23 cellular contexts compared by ENCODE assay signal in genomic region chr2:241629762-241630435, GRCh38. TPM values are rescaled to one million over a fixed set of nuclear protein-coding genes. Genes with fewer than 3 reads are reported as not detected.
DNase-seq lines count a peak whose midpoint lies in the region; ATAC-seq, FAIRE-seq and TF ChIP-seq lines count a peak whose summit lies in the region.
"Had no signal": no experiment of that assay in that cellular context is flagged by ENCODE, and none has a peak within 500 bp of the region (broad histone marks: within the 10 kb centered on the region; RNA-seq: fewer than 3 reads in every experiment).

No MANE protein-coding gene starts in this region.

- H3K9me2 ChIP-seq in hepatocyte (replicated peaks; ENCODE audit: insufficient read depth), result no peaks in the 10 kb centered on the region

- TF ChIP-seq CTCF in IMR-90 (conservative IDR thresholded peaks at IDR 0.05; ENCODE audit: low read depth, low read length), result no peak
- TF ChIP-seq CTCF in GM12878 (IDR thresholded peaks at IDR 0.05 in 2 of 3, conservative IDR thresholded peaks at IDR 0.05 in 1 of 3; ENCODE audit: control insufficient read depth in 2 of 3, extremely low read depth in 1 of 3, insufficient read depth in 1 of 3, low read depth in 3 of 3, low read length in 3 of 3), result no peak
- no peak for TF ChIP-seq CTCF in hepatocyte (IDR thresholded peaks at IDR 0.05; ENCODE audit: poor library complexity)
- no peak for TF ChIP-seq CTCF in pancreas (IDR thresholded peaks at IDR 0.05)

- TF ChIP-seq POLR2A in IMR-90 (IDR thresholded peaks at IDR 0.05; ENCODE audit: low read depth, low read length) (no peak), GM12878 (IDR thresholded peaks at IDR 0.05; ENCODE audit: low read depth, low read length) (no peak)

- no peak overlapping the region for H4K8ac ChIP-seq in IMR-90 (ENCODE audit: low read depth in 2 of 2, low read length in 2 of 2)

- RAD21 ChIA-PET in GM12878 (lab: Charles Lee; ENCODE audit: unreplicated experiment), result no interaction called here

- H3K4me1 ChIP-seq in IMR-90 (ENCODE audit: control insufficient read depth, insufficient read depth, low read length), result peaks cover 6% of the 10 kb centered on the region
- peaks cover under 1% of the 10 kb centered on the region; the same call in 1 of the 2 replicates for H3K4me1 ChIP-seq in GM12878 (ENCODE audit: control insufficient read depth, insufficient read depth, low read length)
- no peaks in the 10 kb centered on the region for H3K4me1 ChIP-seq in hepatocyte (ENCODE audit: insufficient read depth)
- H3K4me1 ChIP-seq in pancreas, result peaks cover 0 to 5% (median 0%) of the 10 kb centered on the region in 3 donors

- H3K79me2 ChIP-seq in GM12878 (ENCODE audit: control insufficient read depth, insufficient read depth, low read length) (peaks cover 21% of the 10 kb centered on the region), hepatocyte (peaks cover 98% of the 10 kb centered on the region)

- 0 out of 2 replicates have a peak overlapping the region, but pooled peaks have one; percentile 13 for H3K14ac ChIP-seq in IMR-90 (replicated peaks; ENCODE audit: low read depth, low read length)

- no peak overlapping the region for H3K18ac ChIP-seq in IMR-90 (ENCODE audit: low read depth, low read length)

- peaks cover 29 to 82% of the 10 kb centered on the region in 2 experiments for H3K79me1 ChIP-seq in IMR-90 (ENCODE audit: low read depth in 1 of 2, low read length in 2 of 2)

- H2BK20ac ChIP-seq in IMR-90 (ENCODE audit: low read depth, low read length), result no peak overlapping the region

- in situ Hi-C loops in IMR-90 (cut with MboI; ENCODE audit: low sequenced_read_pairs), result no loop called here
- in situ Hi-C loops in GM12878 (cut with MboI), result no loop called here

- H2BK120ac ChIP-seq in IMR-90 (ENCODE audit: low read depth, low read length), result no peak overlapping the region

- TF ChIP-seq EP300 in GM12878 (IDR thresholded peaks at IDR 0.05; ENCODE audit: borderline replicate concordance in 1 of 2, control insufficient read depth in 1 of 2, low read depth in 2 of 2, low read length in 2 of 2), result no peak

- intact Hi-C loops in IMR-90 (cut with micrococcal nuclease) (no loop called here), GM12878 (cut with micrococcal nuclease; ENCODE audit: unreplicated experiment) (no loop called here), pancreas (cut with DNase I) (no loop called here)

- no TSS peak for BruUV-seq in IMR-90 (replicated peaks; lab: Mats Ljungman, UMichigan)
- BruUV-seq in GM12878 (replicated peaks; lab: Mats Ljungman, UMichigan), result no TSS peak

- H2AFZ ChIP-seq in IMR-90 (replicated peaks; ENCODE audit: low read length, poor library complexity) (no peak overlapping the region), GM12878 (ENCODE audit: control insufficient read depth, low read depth, low read length) (no peak overlapping the region), hepatocyte (no peak overlapping the region)

- no peaks in the 10 kb centered on the region for H3K9me3 ChIP-seq in IMR-90 (ENCODE audit: control insufficient read depth, insufficient read depth, low read length)
- no peaks in the 10 kb centered on the region for H3K9me3 ChIP-seq in GM12878 (replicated peaks; ENCODE audit: control insufficient read depth, insufficient read depth, low read length)
- H3K9me3 ChIP-seq in hepatocyte (ENCODE audit: low read depth), result no peaks in the 10 kb centered on the region
- H3K9me3 ChIP-seq in pancreas, result no peaks in the 10 kb centered on the region
- H3K9me3 ChIP-seq: ovary had no signal

- no peak overlapping the region for H3K4me3 ChIP-seq in IMR-90 (ENCODE audit: insufficient read depth, low read depth, low read length)
- H3K4me3 ChIP-seq in GM12878, result no peak overlapping the region
- no peak overlapping the region for H3K4me3 ChIP-seq in hepatocyte
- no peak overlapping the region for H3K4me3 ChIP-seq in skeletal muscle cell (ENCODE audit: low read depth, low read length)
- no peak overlapping the region for H3K4me3 ChIP-seq in pancreas
- H3K4me3 ChIP-seq: ovary, smooth muscle cell had no signal

- H3K4ac ChIP-seq in IMR-90 (ENCODE audit: low read depth, low read length), result peak overlapping the region; percentile 33; the same call in 1 of the 2 replicates

- no peak overlapping the region for H4K5ac ChIP-seq in IMR-90 (ENCODE audit: low read depth, low read length)

- CTCF ChIA-PET in IMR-90 (lab: Yijun Ruan, JAX) (no interaction called here), GM12878 (lab: Yijun Ruan, JAX) (no interaction called here)

- 53% methylated on average over 2 of the region's 11 CpGs; no CpG with 5 or more reads in 1 of the 2 experiments for WGBS in IMR-90 (ENCODE audit: extremely low coverage in 2 of 2, insufficient read length in 1 of 2), 2 experiments
- 87% methylated on average over 11 of the region's 11 CpGs for whole genome bisulfite sequencing in GM12878 (ENCODE audit: insufficient coverage, insufficient replicate concordance, low lambda C conversion rate, missing lambda C conversion rate)
- 71% methylated on average over 11 of the region's 11 CpGs for WGBS in hepatocyte (ENCODE audit: low lambda C conversion rate, missing lambda C conversion rate)
- 79 to 83% methylated on average over 11 of the region's 11 CpGs for WGBS in pancreas, 2 donors

- no peak overlapping the region for H2AK5ac ChIP-seq in IMR-90 (ENCODE audit: low read depth, low read length)

- TF ChIP-seq RAD21 in IMR-90 (IDR thresholded peaks at IDR 0.05; ENCODE audit: low read length) (no peak), GM12878 (IDR thresholded peaks at IDR 0.05; ENCODE audit: insufficient read depth, low read depth, low read length) (no peak)

- peak overlapping the region; percentile 68; the same call in 1 of the 2 replicates for H3K27ac ChIP-seq in IMR-90 (ENCODE audit: insufficient read depth, low read length)
- H3K27ac ChIP-seq in GM12878 (ENCODE audit: control insufficient read depth, insufficient read depth), result no peak overlapping the region
- peak overlapping the region; percentile 20 for H3K27ac ChIP-seq in hepatocyte
- no peak overlapping the region for H3K27ac ChIP-seq in pancreas
- H3K27ac ChIP-seq: ovary had no signal

- SMC1A ChIA-PET in GM12878 (lab: Charles Lee; ENCODE audit: uncharacterized antibody, unreplicated experiment), result interaction anchor here (1.2 to 1.6 kb wide), 2 partner anchors 11 to 271 kb away, joined by 3 read pairs; no protein-coding TSS in a partner anchor

- peak; percentile 86 for FAIRE-seq in GM12878 (lab: Jason Lieb, UNC)
- no peak for FAIRE-seq in pancreas (lab: Jason Lieb, UNC)
- FAIRE-seq: keratinocyte had no signal

- peak overlapping the region; percentile 57; the same call in 1 of the 2 replicates for H3K23ac ChIP-seq in IMR-90 (ENCODE audit: low read depth, low read length)

- no peaks in the 10 kb centered on the region for H3K27me3 ChIP-seq in IMR-90 (ENCODE audit: control insufficient read depth, insufficient read depth, low read length)
- H3K27me3 ChIP-seq in GM12878 (replicated peaks in 1 of 2; ENCODE audit: control insufficient read depth in 2 of 2, insufficient read depth in 2 of 2, low read length in 1 of 2), result no peaks in the 10 kb centered on the region
- H3K27me3 ChIP-seq in hepatocyte, result no peaks in the 10 kb centered on the region
- no peaks in the 10 kb centered on the region for H3K27me3 ChIP-seq in pancreas
- H3K27me3 ChIP-seq: ovary had no signal

- peaks cover 15% of the 10 kb centered on the region; the same call in 1 of the 2 replicates for H3K9me1 ChIP-seq in IMR-90 (ENCODE audit: insufficient read depth, low read length)

- H3K4me2 ChIP-seq in IMR-90 (ENCODE audit: low read depth, low read length), result peak overlapping the region; percentile 47
- no peak overlapping the region for H3K4me2 ChIP-seq in GM12878 (ENCODE audit: control insufficient read depth, insufficient read depth)
- no peak overlapping the region for H3K4me2 ChIP-seq in hepatocyte
- H3K4me2 ChIP-seq: smooth muscle cell had no signal

- H3K9ac ChIP-seq in IMR-90 (ENCODE audit: low read depth, low read length) (no peak overlapping the region), GM12878 (ENCODE audit: control insufficient read depth, insufficient read depth, low read length) (no peak overlapping the region)

- POLR2A ChIA-PET in IMR-90 (lab: Charles Lee; ENCODE audit: unreplicated experiment), result no interaction called here
- POLR2A ChIA-PET in GM12878 (lab: Charles Lee), result interaction anchor here (1.7 kb wide), 1 partner anchor 12 kb away, joined by 10 read pairs; no protein-coding TSS in a partner anchor

- H4K91ac ChIP-seq in IMR-90 (ENCODE audit: insufficient read depth, low read depth, low read length), result no peak overlapping the region; the same call in 1 of the 2 replicates

- peaks cover 48% of the 10 kb centered on the region for H4K20me1 ChIP-seq in IMR-90 (ENCODE audit: insufficient read depth, low read length)
- 0 out of 2 replicates have a peak, but pooled peaks cover 2% of the 10 kb centered on the region for H4K20me1 ChIP-seq in GM12878 (ENCODE audit: control insufficient read depth, insufficient read depth)
- peaks cover 14% of the 10 kb centered on the region for H4K20me1 ChIP-seq in hepatocyte (ENCODE audit: insufficient read depth, poor library complexity, severe bottlenecking)

- ATAC-seq in IMR-90 (ENCODE audit: low read depth) (peak; percentile 88), GM12878 (peak; percentile 49; the same call in 2 of the 3 replicates), HG03432 (IDR thresholded peaks at IDR 0.05; ENCODE audit: unreplicated experiment) (no peak), pancreas (no peak)
- ATAC-seq: activated naive CD8-positive, alpha-beta T cell treated with anti-CD3 and anti-CD28 coated beads, Interleukin-2, amount 50 U/mL, for 24 hours; HCT116 had no signal

- no peak overlapping the region for H2AK9ac ChIP-seq in IMR-90 (replicated peaks; ENCODE audit: low read depth, low read length, poor library complexity)

- peaks cover 25% of the 10 kb centered on the region for H3K36me3 ChIP-seq in IMR-90 (ENCODE audit: control insufficient read depth, insufficient read depth, low read length)
- H3K36me3 ChIP-seq in GM12878 (ENCODE audit: control insufficient read depth in 2 of 2, insufficient read depth in 2 of 2, low read length in 1 of 2), result peaks cover 12 to 25% of the 10 kb centered on the region in 2 experiments; a peak in 3 of 4 replicates
- H3K36me3 ChIP-seq in hepatocyte (replicated peaks; ENCODE audit: insufficient read depth, low read depth), result no peaks in the 10 kb centered on the region
- peaks cover 0 to 13% (median 0%) of the 10 kb centered on the region in 3 donors for H3K36me3 ChIP-seq in pancreas
- H3K36me3 ChIP-seq: ovary had no signal

- peak; percentile 76 for DNase-seq in IMR-90
- DNase-seq in GM12878 (ENCODE audit: low read depth, low spot score), result no peak
- DNase-seq in hepatocyte (ENCODE audit: low spot score), result no peak
- DNase-seq in skeletal muscle cell (ENCODE audit: low read depth), result peak; percentile 16
- no peak for DNase-seq in GM03348 (ENCODE audit: low spot score)
- DNase-seq in GDM1 (lab: John Stamatoyannopoulos, UW), result no peak
- no peak for DNase-seq in pancreas
- DNase-seq: activated CD8-positive, alpha-beta memory T cell treated with anti-CD3 and anti-CD28 coated beads for 24 hours; activated naive CD8-positive, alpha-beta T cell treated with anti-CD3 and anti-CD28 coated beads, Interleukin-2, amount 50 U/mL, for 24 hours; AML-193; central memory CD4-positive, alpha-beta T cell; effector memory CD4-positive, alpha-beta T cell; hippocampal formation; NCI-H1105; NCI-H69; OCI-M1; ovary; SHP77; stimulated activated CD4-positive, alpha-beta T cell treated with anti-CD3 and anti-CD28 coated beads, Interleukin-4, amount 100 ng/mL, for 4 hours had no signal

- dilution Hi-C loops in IMR-90 (cut with HindIII; ENCODE audit: low sequenced_read_pairs, unreplicated experiment), result no loop called here

- H2BK15ac ChIP-seq in IMR-90 (ENCODE audit: low read depth, low read length), result no peak overlapping the region

- no peak overlapping the region for H3K56ac ChIP-seq in IMR-90 (ENCODE audit: extremely low read depth, insufficient read depth, low read length)

- H2BK5ac ChIP-seq in IMR-90 (ENCODE audit: low read depth, low read length, poor library complexity, severe bottlenecking), result no peak overlapping the region

RNA-seq across cellular contexts. Expression of gene THAP4, which starts 7.1 kb away (rescaled TPM):
- total RNA-seq in IMR-90 (2012; rRNA removed), result 33.9 and 42.2 TPM in 2 replicates
- 55.1 and 60.3 TPM in 2 replicates for polyA plus RNA-seq in IMR-90 (2012; rRNA removed)
- polyA plus RNA-seq in IMR-90 (2012; cell fraction: cytosol; rRNA removed), result 53.0 and 64.7 TPM in 2 replicates
- 20.5 and 32.9 TPM in 2 replicates for polyA plus RNA-seq in IMR-90 (2012; cell fraction: nucleus; rRNA removed; ENCODE audit: low replicate concordance)
- 27.7 and 29.9 TPM in 2 replicates for total RNA-seq in GM12878 (2013; cell fraction: nucleolus; rRNA removed)
- 54.1 and 67.7 TPM in 2 replicates for total RNA-seq in GM12878 (2014; rRNA removed)
- total RNA-seq in GM12878 (2014; rRNA removed; fragmentation: Illumina TruSeq; extraction: Trizol), result 33.4 and 40.5 TPM in 2 replicates
- 54.5 and 55.0 TPM in 2 replicates for total RNA-seq in GM12878 (2021)
- polyA plus RNA-seq in GM12878 (2011; ENCODE audit: low read depth), result 24.1 TPM
- polyA plus RNA-seq in GM12878 (2011; rRNA removed), result 12.2 and 31.2 TPM in 2 replicates
- polyA plus RNA-seq in GM12878 (2011; cell fraction: cytosol; rRNA removed), result 42.6 and 55.7 TPM in 2 replicates
- 29.3 and 37.3 TPM in 2 replicates for polyA plus RNA-seq in GM12878 (2011; cell fraction: nucleus; rRNA removed)
- 33.3 and 37.8 TPM in 2 replicates for polyA plus RNA-seq in GM12878 (2012)
- polyA plus RNA-seq in GM12878 (2014; fragmentation: Illumina TruSeq; extraction: Trizol), result 5.8 and 32.0 TPM in 2 replicates
- 10 to 100 TPM; 12.9 to 22.7 TPM for polyA plus RNA-seq in GM12878 (2014; fragmentation: Nextera tagmentation; extraction: Ambion mirVana)
- polyA plus RNA-seq in GM12878 (2014; rRNA removed), result 63.6 and 68.8 TPM in 2 replicates
- polyA plus RNA-seq in GM12878 (2016; fragmentation: Nextera tagmentation; extraction: Ambion mirVana), result 10 to 100 TPM; 48.5 to 49.3 TPM
- 32.8 and 41.6 TPM in 2 replicates for polyA minus RNA-seq in GM12878 (2011; rRNA and poly(A)+ RNA removed)
- 20.6 and 22.6 TPM in 2 replicates for polyA minus RNA-seq in GM12878 (2011; cell fraction: cytosol; rRNA and poly(A)+ RNA removed)
- polyA minus RNA-seq in GM12878 (2011; cell fraction: nucleus; rRNA and poly(A)+ RNA removed), result 8.9 and 17.8 TPM in 2 replicates
- total RNA-seq in hepatocyte, result 33.5 and 43.2 TPM in 2 replicates
- polyA plus RNA-seq in hepatocyte, result 58.1 and 59.8 TPM in 2 replicates
- total RNA-seq in pancreas, result 10 to 100 TPM; 22.4 to 28.7 (median 25.8) TPM
- 10 to 100 TPM; 37.4 to 42.9 TPM for polyA plus RNA-seq in pancreas

RNA-seq across cellular contexts. Expression of gene ATG4B, which starts 7.6 kb away (rescaled TPM):
- 102 and 146 TPM in 2 replicates for total RNA-seq in IMR-90 (2012; rRNA removed)
- 98.4 and 113 TPM in 2 replicates for polyA plus RNA-seq in IMR-90 (2012; rRNA removed)
- polyA plus RNA-seq in IMR-90 (2012; cell fraction: cytosol; rRNA removed), result 52.3 and 78.0 TPM in 2 replicates
- polyA plus RNA-seq in IMR-90 (2012; cell fraction: nucleus; rRNA removed; ENCODE audit: low replicate concordance), result 374 and 431 TPM in 2 replicates
- total RNA-seq in GM12878 (2013; cell fraction: nucleolus; rRNA removed), result 143 and 171 TPM in 2 replicates
- 59.6 and 76.2 TPM in 2 replicates for total RNA-seq in GM12878 (2014; rRNA removed)
- total RNA-seq in GM12878 (2014; rRNA removed; fragmentation: Illumina TruSeq; extraction: Trizol), result 29.2 and 36.7 TPM in 2 replicates
- total RNA-seq in GM12878 (2021), result 61.0 and 69.2 TPM in 2 replicates
- polyA plus RNA-seq in GM12878 (2011; ENCODE audit: low read depth), result 34.4 TPM
- polyA plus RNA-seq in GM12878 (2011; rRNA removed), result 45.8 and 84.1 TPM in 2 replicates
- 77.3 and 96.6 TPM in 2 replicates for polyA plus RNA-seq in GM12878 (2011; cell fraction: cytosol; rRNA removed)
- polyA plus RNA-seq in GM12878 (2011; cell fraction: nucleus; rRNA removed), result 512 and 516 TPM in 2 replicates
- 52.9 and 59.3 TPM in 2 replicates for polyA plus RNA-seq in GM12878 (2012)
- 35.9 and 60.7 TPM in 2 replicates for polyA plus RNA-seq in GM12878 (2014; fragmentation: Illumina TruSeq; extraction: Trizol)
- 1 to 10 TPM; 5.8 to 9.3 TPM for polyA plus RNA-seq in GM12878 (2014; fragmentation: Nextera tagmentation; extraction: Ambion mirVana)
- 70.7 and 75.3 TPM in 2 replicates for polyA plus RNA-seq in GM12878 (2014; rRNA removed)
- 10 to 100 TPM; 73.2 to 76.1 TPM for polyA plus RNA-seq in GM12878 (2016; fragmentation: Nextera tagmentation; extraction: Ambion mirVana)
- polyA minus RNA-seq in GM12878 (2011; rRNA and poly(A)+ RNA removed), result 71.2 and 80.3 TPM in 2 replicates
- 28.2 and 28.9 TPM in 2 replicates for polyA minus RNA-seq in GM12878 (2011; cell fraction: cytosol; rRNA and poly(A)+ RNA removed)
- polyA minus RNA-seq in GM12878 (2011; cell fraction: nucleus; rRNA and poly(A)+ RNA removed), result 68.9 and 96.3 TPM in 2 replicates
- 61.0 and 61.3 TPM in 2 replicates for total RNA-seq in hepatocyte
- 108 and 126 TPM in 2 replicates for polyA plus RNA-seq in hepatocyte
- total RNA-seq in pancreas, result 10 to 100 TPM; 22.8 to 65.2 (median 30.4) TPM
- polyA plus RNA-seq in pancreas, result 100 to 1,000 TPM in 1 of 2 donors, 10 to 100 TPM in 1; 64.6 to 107 TPM

RNA-seq across cellular contexts. Expression of gene DTYMK, which starts 56.7 kb away (rescaled TPM):
- total RNA-seq in IMR-90 (2012; rRNA removed), result 31.7 and 32.8 TPM in 2 replicates
- 50.1 and 50.5 TPM in 2 replicates for polyA plus RNA-seq in IMR-90 (2012; rRNA removed)
- 40.6 and 60.0 TPM in 2 replicates for polyA plus RNA-seq in IMR-90 (2012; cell fraction: cytosol; rRNA removed)
- 20.9 and 27.0 TPM in 2 replicates for polyA plus RNA-seq in IMR-90 (2012; cell fraction: nucleus; rRNA removed; ENCODE audit: low replicate concordance)
- total RNA-seq in GM12878 (2013; cell fraction: nucleolus; rRNA removed), result 39.4 and 41.5 TPM in 2 replicates
- 75.7 and 80.5 TPM in 2 replicates for total RNA-seq in GM12878 (2014; rRNA removed)
- 40.7 and 43.5 TPM in 2 replicates for total RNA-seq in GM12878 (2014; rRNA removed; fragmentation: Illumina TruSeq; extraction: Trizol)
- 80.5 and 82.4 TPM in 2 replicates for total RNA-seq in GM12878 (2021)
- 17.2 TPM for polyA plus RNA-seq in GM12878 (2011; ENCODE audit: low read depth)
- polyA plus RNA-seq in GM12878 (2011; rRNA removed), result 42.8 and 54.3 TPM in 2 replicates
- polyA plus RNA-seq in GM12878 (2011; cell fraction: cytosol; rRNA removed), result 74.4 and 85.1 TPM in 2 replicates
- polyA plus RNA-seq in GM12878 (2011; cell fraction: nucleus; rRNA removed), result 60.3 and 64.3 TPM in 2 replicates
- polyA plus RNA-seq in GM12878 (2012), result 30.3 and 35.9 TPM in 2 replicates
- polyA plus RNA-seq in GM12878 (2014; fragmentation: Illumina TruSeq; extraction: Trizol), result 13.1 and 33.4 TPM in 2 replicates
- 10 to 100 TPM in 1 of 2 experiments, 1 to 10 TPM in 1; 7.0 to 20.5 TPM for polyA plus RNA-seq in GM12878 (2014; fragmentation: Nextera tagmentation; extraction: Ambion mirVana)
- polyA plus RNA-seq in GM12878 (2014; rRNA removed), result 64.4 and 72.1 TPM in 2 replicates
- polyA plus RNA-seq in GM12878 (2016; fragmentation: Nextera tagmentation; extraction: Ambion mirVana), result 100 to 1,000 TPM; 220 TPM
- 14.6 and 20.0 TPM in 2 replicates for polyA minus RNA-seq in GM12878 (2011; rRNA and poly(A)+ RNA removed)
- 12.0 and 17.3 TPM in 2 replicates for polyA minus RNA-seq in GM12878 (2011; cell fraction: cytosol; rRNA and poly(A)+ RNA removed)
- 10.8 and 17.8 TPM in 2 replicates for polyA minus RNA-seq in GM12878 (2011; cell fraction: nucleus; rRNA and poly(A)+ RNA removed)
- 18.9 and 20.7 TPM in 2 replicates for total RNA-seq in hepatocyte
- 52.3 and 55.5 TPM in 2 replicates for polyA plus RNA-seq in hepatocyte
- 1 to 10 TPM; 3.7 to 9.4 (median 7.0) TPM for total RNA-seq in pancreas
- polyA plus RNA-seq in pancreas, result 10 to 100 TPM in 1 of 2 donors, 1 to 10 TPM in 1; 9.8 to 11.0 TPM

Comparison
In these comparisons a context has a peak if more than half of its experiments do, and no peak if none do; other contexts are left out.
1. ATAC-seq: peak in IMR-90 (single experiment) and GM12878 (single experiment); none in HG03432 (single experiment) and pancreas (0 of 4).
2. DNase-seq: peak in IMR-90 (single experiment) and skeletal muscle cell (single experiment); none in GM12878 (single experiment), hepatocyte (single experiment), GM03348 (single experiment), GDM1 (single experiment) and pancreas (0 of 6).
3. H3K27ac ChIP-seq: peak in IMR-90 (single experiment) and hepatocyte (single experiment); none in GM12878 (single experiment) and pancreas (0 of 4).